33 cellular contexts compared by ENCODE assay signal in the genomic region with DNA sequence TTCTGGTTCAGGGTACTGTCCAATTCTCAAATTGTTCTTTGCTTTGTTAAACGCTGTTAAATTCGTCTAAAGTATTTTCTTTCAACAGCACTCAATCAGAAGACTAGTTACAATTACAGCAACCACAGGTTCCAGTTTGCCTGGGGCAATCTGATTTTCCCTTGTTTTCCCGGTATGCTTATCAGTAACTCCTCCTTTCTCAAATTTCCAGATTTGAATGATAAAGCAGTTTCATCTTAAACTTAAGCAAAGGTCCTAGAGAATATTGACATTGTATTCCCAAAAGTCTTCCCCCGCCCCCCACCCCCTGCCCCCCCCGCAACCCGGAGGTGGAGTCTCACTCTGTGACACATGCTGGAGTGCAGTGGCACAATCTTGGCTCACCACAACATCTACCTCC. TPM values are rescaled to one million over a fixed set of nuclear protein-coding genes. Genes with fewer than 3 reads are reported as not detected.
A peak's percentile ranks its signal among the peaks of the same experiment; 100 is the strongest.
DNase-seq lines count a peak whose midpoint lies in the region; ATAC-seq, FAIRE-seq and TF ChIP-seq lines count a peak whose summit lies in the region.
"Had no signal": no experiment of that assay in that cellular context is flagged by ENCODE, and none has a peak within 500 bp of the region (broad histone marks: within the 10 kb centered on the region; RNA-seq: fewer than 3 reads in every experiment).

No MANE protein-coding gene starts in this region.

- H2AFZ ChIP-seq in K562 (ENCODE audit: low read depth, low read length) = no peak overlapping the region

- WGBS in K562 (ENCODE audit: insufficient coverage, low coverage, missing lambda C conversion rate) = 6% methylated on average over 5 of the region's 6 CpGs

- H3K36me3 Mint-ChIP-seq in type B pancreatic cell = no peaks in the 10 kb centered on the region
- H3K36me3 Mint-ChIP-seq: activated naive CD4-positive, alpha-beta T cell treated with anti-CD3 and anti-CD28 coated beads, Interleukin-2, amount 50 U/mL, for 24 hours; CD8-positive, alpha-beta T cell had no signal

- H3K4me2 ChIP-seq in K562 (ENCODE audit: insufficient read depth, low read length) = no peak overlapping the region
- H3K4me2 ChIP-seq: A549 had no signal

- CTCF ChIA-PET in K562 (lab: Yijun Ruan, JAX; ENCODE audit: low intra/inter-chr PET ratio) = no interaction called here

- no peak for TF ChIP-seq EP300 in K562 (IDR thresholded peaks at IDR 0.05; ENCODE audit: low read length)

- no peaks in the 10 kb centered on the region for H3K9me3 ChIP-seq in K562 (replicated peaks; ENCODE audit: control insufficient read depth, insufficient read depth, low read depth, low read length)
- H3K9me3 ChIP-seq: A549, heart right ventricle, pancreas had no signal

- intact Hi-C loops in K562 (cut with micrococcal nuclease) = no loop called here

- DNase-seq in NCI-H748 (lab: John Stamatoyannopoulos, UW; ENCODE audit: unreplicated experiment) (peak; percentile 4), NCI-H748 treated with DMSO at 0.1 percent for 48 hours (lab: John Stamatoyannopoulos, UW) (no peak), NCI-H2107 (lab: John Stamatoyannopoulos, UW) (peak; percentile 28), K562 (ENCODE audit: extremely low read depth in 1 of 4, low spot score in 3 of 4) (no peak), GM20000 (ENCODE audit: low spot score) (no peak), type B pancreatic cell (ENCODE audit: extremely low spot score, unreplicated experiment) (no peak)
- no peak for DNase-seq in activated naive CD4-positive, alpha-beta T cell treated with anti-CD3 and anti-CD28 coated beads, Interleukin-2, amount 50 U/mL, for 16 hours
- DNase-seq: activated CD8-positive, alpha-beta T cell treated with anti-CD3 and anti-CD28 coated beads for 36 hours; amygdala; CD8-positive, alpha-beta T cell; DMS 273 treated with DMSO at 0.1 percent for 48 hours; effector memory CD4-positive, alpha-beta T cell; foreskin fibroblast; heart right ventricle; NCI-H1048; NCI-H2081 treated with DMSO at 0.1 percent for 48 hours; NCI-H774; pancreas; small intestine; stimulated activated CD8-positive, alpha-beta memory T cell treated with anti-CD3 and anti-CD28 coated beads, Interleukin-4, amount 100 ng/mL, for 48 hours; stimulated activated naive CD8-positive, alpha-beta T cell treated with anti-CD3 and anti-CD28 coated beads, Interleukin-15, amount 100 ng/mL, for 72 hours had no signal

- H3K79me2 ChIP-seq in K562 (ENCODE audit: control insufficient read depth, insufficient read depth, low read length) = no peaks in the 10 kb centered on the region

- no peaks in the 10 kb centered on the region for H3K36me3 ChIP-seq in K562 (ENCODE audit: control insufficient read depth, insufficient read depth, low read length)
- H3K36me3 ChIP-seq: heart right ventricle, pancreas had no signal

- H3K4me3 Mint-ChIP-seq in type B pancreatic cell = no peak overlapping the region
- H3K4me3 Mint-ChIP-seq: activated CD8-positive, alpha-beta T cell treated with anti-CD3 and anti-CD28 coated beads for 36 hours; activated naive CD4-positive, alpha-beta T cell treated with anti-CD3 and anti-CD28 coated beads, Interleukin-2, amount 50 U/mL, for 24 hours; activated T-helper 17 cell treated with anti-CD3 and anti-CD28 coated beads, Interleukin-2, amount 50 U/mL, for 72 hours; CD8-positive, alpha-beta T cell; stimulated activated naive CD8-positive, alpha-beta T cell treated with anti-CD3 and anti-CD28 coated beads, Interleukin-15, amount 100 ng/mL, for 72 hours; T-helper 1 cell treated with Interleukin-12 subunit alpha and Interleukin-12 subunit beta and Interleukin-4 antibody, amounts not matched to agents 30 μg/mL and 1 μg/mL, for 36 hours had no signal

- H3K4me3 ChIP-seq in K562 = no peak overlapping the region
- H3K4me3 ChIP-seq: A549, coronary artery, heart right ventricle, pancreas, SK-N-MC had no signal

- H3K27ac Mint-ChIP-seq in type B pancreatic cell = no peak overlapping the region
- H3K27ac Mint-ChIP-seq: activated CD8-positive, alpha-beta T cell treated with anti-CD3 and anti-CD28 coated beads for 36 hours; activated naive CD4-positive, alpha-beta T cell treated with anti-CD3 and anti-CD28 coated beads, Interleukin-2, amount 50 U/mL, for 24 hours; activated T-helper 17 cell treated with anti-CD3 and anti-CD28 coated beads, Interleukin-2, amount 50 U/mL, for 72 hours; CD8-positive, alpha-beta T cell; stimulated activated naive CD8-positive, alpha-beta T cell treated with anti-CD3 and anti-CD28 coated beads, Interleukin-15, amount 100 ng/mL, for 72 hours; T-helper 1 cell treated with Interleukin-12 subunit alpha and Interleukin-12 subunit beta and Interleukin-4 antibody, amounts not matched to agents 30 μg/mL and 1 μg/mL, for 36 hours had no signal

- H3K27me3 Mint-ChIP-seq in type B pancreatic cell = no peaks in the 10 kb centered on the region
- H3K27me3 Mint-ChIP-seq: activated CD8-positive, alpha-beta T cell treated with anti-CD3 and anti-CD28 coated beads for 36 hours; activated naive CD4-positive, alpha-beta T cell treated with anti-CD3 and anti-CD28 coated beads, Interleukin-2, amount 50 U/mL, for 24 hours; activated T-helper 17 cell treated with anti-CD3 and anti-CD28 coated beads, Interleukin-2, amount 50 U/mL, for 72 hours; stimulated activated naive CD8-positive, alpha-beta T cell treated with anti-CD3 and anti-CD28 coated beads, Interleukin-15, amount 100 ng/mL, for 72 hours had no signal

- ATAC-seq in K562 (no peak), HG03378 (IDR thresholded peaks at IDR 0.05; ENCODE audit: unreplicated experiment) (no peak)
- ATAC-seq: A549; activated CD8-positive, alpha-beta T cell treated with anti-CD3 and anti-CD28 coated beads for 36 hours; activated T-helper 17 cell treated with anti-CD3 and anti-CD28 coated beads, Interleukin-2, amount 50 U/mL, for 72 hours; CD8-positive, alpha-beta T cell; esophagus mucosa; heart right ventricle; pancreas; stimulated activated naive CD8-positive, alpha-beta T cell treated with anti-CD3 and anti-CD28 coated beads, Interleukin-15, amount 100 ng/mL, for 72 hours had no signal

- FAIRE-seq in K562 (lab: Jason Lieb, UNC) = no peak
- FAIRE-seq: A549, GM19239, pancreas, small intestine had no signal

- POLR2A ChIA-PET in K562 (lab: Yijun Ruan, JAX) = no interaction called here

- no TSS peak for BruUV-seq in K562 (replicated peaks; lab: Mats Ljungman, UMichigan)

- no peak for TF ChIP-seq RAD21 in K562 (CRISPR knock-in tag; conservative IDR thresholded peaks at IDR 0.05 in 1 of 2, IDR thresholded peaks at IDR 0.05 in 1 of 2)

- H3K9me3 Mint-ChIP-seq in type B pancreatic cell = no peaks in the 10 kb centered on the region
- H3K9me3 Mint-ChIP-seq: activated CD8-positive, alpha-beta T cell treated with anti-CD3 and anti-CD28 coated beads for 36 hours; activated naive CD4-positive, alpha-beta T cell treated with anti-CD3 and anti-CD28 coated beads, Interleukin-2, amount 50 U/mL, for 24 hours; activated T-helper 17 cell treated with anti-CD3 and anti-CD28 coated beads, Interleukin-2, amount 50 U/mL, for 72 hours; CD8-positive, alpha-beta T cell; stimulated activated naive CD8-positive, alpha-beta T cell treated with anti-CD3 and anti-CD28 coated beads, Interleukin-15, amount 100 ng/mL, for 72 hours; T-helper 1 cell treated with Interleukin-12 subunit alpha and Interleukin-12 subunit beta and Interleukin-4 antibody, amounts not matched to agents 30 μg/mL and 1 μg/mL, for 36 hours had no signal

- no peak overlapping the region for H3K27ac ChIP-seq in K562 (ENCODE audit: extremely low read depth, low read depth, low read length)
- H3K27ac ChIP-seq: A549, coronary artery, heart right ventricle, pancreas, SK-N-MC had no signal

- no peaks in the 10 kb centered on the region for H3K27me3 ChIP-seq in K562 (ENCODE audit: control insufficient read depth in 2 of 2, insufficient read depth in 2 of 2, low read length in 2 of 2)
- H3K27me3 ChIP-seq: heart right ventricle, pancreas had no signal

- H3K4me1 ChIP-seq in K562 (replicated peaks in 1 of 2; ENCODE audit: control insufficient read depth in 2 of 2, insufficient read depth in 2 of 2, low read length in 2 of 2) = peaks cover 0 to 14% of the 10 kb centered on the region in 2 experiments; a peak in 4 of 5 replicates
- H3K4me1 ChIP-seq: A549, heart right ventricle, pancreas had no signal

- H3K9me1 ChIP-seq in K562 (ENCODE audit: control insufficient read depth, insufficient read depth, low read length) = no peaks in the 10 kb centered on the region

- in situ Hi-C loops in K562 (cut with MboI) = no loop called here

- no peak overlapping the region for H3K9ac ChIP-seq in K562 (ENCODE audit: insufficient read depth in 1 of 2, low read depth in 2 of 2, low read length in 2 of 2)

- no peaks in the 10 kb centered on the region for H3K4me1 Mint-ChIP-seq in type B pancreatic cell (ENCODE audit: unreplicated experiment)
- H3K4me1 Mint-ChIP-seq: activated naive CD4-positive, alpha-beta T cell treated with anti-CD3 and anti-CD28 coated beads, Interleukin-2, amount 50 U/mL, for 24 hours; activated T-helper 17 cell treated with anti-CD3 and anti-CD28 coated beads, Interleukin-2, amount 50 U/mL, for 72 hours; stimulated activated naive CD8-positive, alpha-beta T cell treated with anti-CD3 and anti-CD28 coated beads, Interleukin-15, amount 100 ng/mL, for 72 hours had no signal

- H4K20me1 ChIP-seq in K562 (replicated peaks; ENCODE audit: control insufficient read depth, insufficient read depth, low read length) = no peaks in the 10 kb centered on the region

- TF ChIP-seq POLR2A in K562 (conservative IDR thresholded peaks at IDR 0.05) = no peak

- TF ChIP-seq CTCF in K562 (IDR thresholded peaks at IDR 0.05 in 2 of 3, conservative IDR thresholded peaks at IDR 0.05 in 1 of 3; ENCODE audit: insufficient read depth in 2 of 3, low read depth in 1 of 3, low read length in 3 of 3) (no peak), GM20000 (IDR thresholded peaks at IDR 0.05; ENCODE audit: extremely low read depth, missing control alignments) (no peak), type B pancreatic cell (conservative IDR thresholded peaks at IDR 0.05) (no peak)

RNA-seq across cellular contexts. Expression of a gene that starts 10.5 kb away (rescaled TPM):
- 42.1 and 95.4 TPM in 2 replicates for total RNA-seq in K562 (2011; cell fraction: chromatin; rRNA removed; ENCODE audit: low replicate concordance)
- total RNA-seq in K562 (2011; cell fraction: nucleolus; rRNA removed) = 17.0 and 19.1 TPM in 2 replicates
- total RNA-seq in K562 (2011; cell fraction: nucleoplasm; rRNA removed) = 36.1 and 36.6 TPM in 2 replicates
- total RNA-seq in K562 (2014; rRNA removed) (16.1 and 18.8 TPM in 2 replicates), K562 (2014; rRNA removed; fragmentation: Illumina TruSeq; extraction: Trizol) (35.9 and 41.8 TPM in 2 replicates), K562 (2015; rRNA removed; fragmentation: Illumina TruSeq; extraction: Trizol) (28.0 and 28.5 TPM in 2 replicates), K562 (2021) (20.3 and 20.9 TPM in 2 replicates), type B pancreatic cell (ENCODE audit: low replicate concordance) (22.7 and 46.9 TPM in 2 replicates)
- polyA plus RNA-seq in K562 (2011; rRNA removed) (36.4 and 43.5 TPM in 2 replicates), K562 (2014; fragmentation: Illumina TruSeq; extraction: Trizol) (29.1 and 42.7 TPM in 2 replicates), K562 (2014; fragmentation: Nextera tagmentation; extraction: Ambion mirVana) (1 to 10 TPM; 3.7 to 7.1 TPM), K562 (2014; rRNA removed) (18.7 and 20.7 TPM in 2 replicates)
- 13.7 and 21.3 TPM in 2 replicates for polyA plus RNA-seq in K562 (2011; cell fraction: cytosol; rRNA removed)
- 49.1 and 49.4 TPM in 2 replicates for polyA plus RNA-seq in K562 (2011; cell fraction: nucleus; rRNA removed)
- polyA plus RNA-seq in K562 (2012) = 15.7 and 19.3 TPM in 2 replicates
- 59.8 and 62.6 TPM in 2 replicates for polyA minus RNA-seq in K562 (2011; rRNA and poly(A)+ RNA removed)
- 17.6 and 22.3 TPM in 2 replicates for polyA minus RNA-seq in K562 (2011; cell fraction: cytosol; rRNA and poly(A)+ RNA removed)
- 12.4 and 28.3 TPM in 2 replicates for polyA minus RNA-seq in K562 (2011; cell fraction: nucleus; rRNA and poly(A)+ RNA removed)

RNA-seq across cellular contexts. Expression of a gene that starts 18.7 kb away (rescaled TPM):
- total RNA-seq in K562 (2011; cell fraction: chromatin; rRNA removed; ENCODE audit: low replicate concordance) = not detected in 2 replicates
- not detected in 2 replicates for total RNA-seq in K562 (2011; cell fraction: nucleolus; rRNA removed)
- total RNA-seq in K562 (2011; cell fraction: nucleoplasm; rRNA removed) = not detected in 2 replicates
- not detected in 2 replicates for total RNA-seq in K562 (2014; rRNA removed)
- total RNA-seq in K562 (2014; rRNA removed; fragmentation: Illumina TruSeq; extraction: Trizol) = not detected in 2 replicates
- total RNA-seq in K562 (2015; rRNA removed; fragmentation: Illumina TruSeq; extraction: Trizol) = not detected in 2 replicates
- total RNA-seq in K562 (2021) = not detected in 2 replicates
- not detected in 2 replicates for polyA plus RNA-seq in K562 (2011; rRNA removed)
- polyA plus RNA-seq in K562 (2011; cell fraction: cytosol; rRNA removed) = not detected in 2 replicates
- polyA plus RNA-seq in K562 (2011; cell fraction: nucleus; rRNA removed) = not detected in 2 replicates
- polyA plus RNA-seq in K562 (2012) = not detected in 2 replicates
- not detected in 2 replicates for polyA plus RNA-seq in K562 (2014; fragmentation: Illumina TruSeq; extraction: Trizol)
- not detected for polyA plus RNA-seq in K562 (2014; fragmentation: Nextera tagmentation; extraction: Ambion mirVana)
- not detected in 2 replicates for polyA plus RNA-seq in K562 (2014; rRNA removed)
- not detected in 2 replicates for polyA minus RNA-seq in K562 (2011; rRNA and poly(A)+ RNA removed)
- polyA minus RNA-seq in K562 (2011; cell fraction: cytosol; rRNA and poly(A)+ RNA removed) = not detected in 2 replicates
- not detected in 2 replicates for polyA minus RNA-seq in K562 (2011; cell fraction: nucleus; rRNA and poly(A)+ RNA removed)
- 0.17 TPM in 2 replicates for total RNA-seq in type B pancreatic cell (ENCODE audit: low replicate concordance)
- total RNA-seq: activated CD8-positive, alpha-beta T cell treated with anti-CD3 and anti-CD28 coated beads for 36 hours; activated T-helper 17 cell treated with anti-CD3 and anti-CD28 coated beads, Interleukin-2, amount 50 U/mL, for 72 hours; CD8-positive, alpha-beta T cell; G401; heart right ventricle; lung microvascular endothelial cell; pancreas had no signal
- polyA plus RNA-seq: A549, heart right ventricle, neural cell, pancreas had no signal

Comparison
In these comparisons a context has a peak if more than half of its experiments do, and no peak if none do; other contexts are left out.
1. DNase-seq: peak in NCI-H748 (single experiment) and NCI-H2107 (single experiment); none in NCI-H748 treated with DMSO at 0.1 percent for 48 hours (single experiment), K562 (0 of 4), GM20000 (single experiment), activated naive CD4-positive, alpha-beta T cell treated with anti-CD3 and anti-CD28 coated beads, Interleukin-2, amount 50 U/mL, for 16 hours (single experiment) and type B pancreatic cell (single experiment).